In genomic region chr20:36408219-36408618, GRCh38 we compare ENCODE assay signal across 13 cellular contexts.
A peak's percentile ranks its signal among the peaks of the same experiment; 100 is the strongest.
DNase-seq lines count a peak whose midpoint lies in the region; ATAC-seq, FAIRE-seq and TF ChIP-seq lines count a peak whose summit lies in the region.
"Had no signal": no experiment of that assay in that cellular context is flagged by ENCODE, and none has a peak within 500 bp of the region (broad histone marks: within the 10 kb centered on the region; RNA-seq: fewer than 3 reads in every experiment).

No MANE protein-coding gene starts in this region.

- no peak overlapping the region for H3K4me3 Mint-ChIP-seq in activated CD4-positive, alpha-beta memory T cell treated with anti-CD3 and anti-CD28 coated beads, Interleukin-2, amount 10 ng/mL, durations not matched to agents 7 days and 5 days
- H3K4me3 Mint-ChIP-seq: activated naive CD8-positive, alpha-beta T cell had no signal

- H3K9me3 ChIP-seq in HepG2 (ENCODE audit: low read length) = no peaks in the 10 kb centered on the region
- H3K9me3 ChIP-seq: suprapubic skin had no signal

- H3K9me3 Mint-ChIP-seq in activated CD4-positive, alpha-beta memory T cell treated with anti-CD3 and anti-CD28 coated beads, Interleukin-2, amount 10 ng/mL, durations not matched to agents 7 days and 5 days = no peaks in the 10 kb centered on the region

- POLR2A ChIA-PET in HepG2 (lab: Yijun Ruan, JAX) = no interaction called here
- POLR2A ChIA-PET in activated CD4-positive, alpha-beta memory T cell treated with anti-CD3 and anti-CD28 coated beads, Interleukin-2, amount 10 ng/mL, durations not matched to agents 7 days and 5 days (lab: Charles Lee) = no interaction called here

- no peaks in the 10 kb centered on the region; the same call in 1 of the 2 replicates for H4K20me1 ChIP-seq in HepG2 (ENCODE audit: insufficient read depth, low read length)

- H3K36me3 ChIP-seq in brain microvascular endothelial cell (replicated peaks) (no peaks in the 10 kb centered on the region), HepG2 (replicated peaks in 1 of 2; ENCODE audit: control insufficient read depth in 1 of 2, insufficient read depth in 2 of 2, low read length in 2 of 2) (no peaks in the 10 kb centered on the region)
- H3K36me3 ChIP-seq: suprapubic skin had no signal

- CTCF ChIA-PET in HepG2 (lab: Yijun Ruan, JAX; ENCODE audit: low intra/inter-chr PET ratio, low total read pairs) = no interaction called here
- CTCF ChIA-PET in activated CD4-positive, alpha-beta memory T cell treated with anti-CD3 and anti-CD28 coated beads, Interleukin-2, amount 10 ng/mL, durations not matched to agents 7 days and 5 days (lab: Charles Lee) = no interaction called here

- 35% methylated on average over 10 of the region's 10 CpGs for WGBS in HepG2 (ENCODE audit: low lambda C conversion rate)

- no peaks in the 10 kb centered on the region for H3K4me1 ChIP-seq in HepG2 (ENCODE audit: insufficient read depth, low read length)

- TF ChIP-seq CTCF in brain microvascular endothelial cell (IDR thresholded peaks at IDR 0.05; ENCODE audit: low read depth, low read length, missing control alignments) = no peak
- TF ChIP-seq CTCF in HepG2 (CRISPR knock-in tag; IDR thresholded peaks at IDR 0.05) = no peak

- no peak for FAIRE-seq in HepG2 (lab: Jason Lieb, UNC)
- FAIRE-seq: islet of Langerhans had no signal

- no peak for TF ChIP-seq EP300 in HepG2 (IDR thresholded peaks at IDR 0.05; ENCODE audit: low read depth in 2 of 2, low read length in 2 of 2)
- no peak for TF ChIP-seq EP300 in HepG2 (CRISPR knock-in tag; IDR thresholded peaks at IDR 0.05; ENCODE audit: borderline replicate concordance)

- no peak for TF ChIP-seq RAD21 in HepG2 (CRISPR knock-in tag; IDR thresholded peaks at IDR 0.05)

- H3K4me2 ChIP-seq in HepG2 (ENCODE audit: low read depth, low read length) = no peak overlapping the region

- H3K36me3 Mint-ChIP-seq in activated CD4-positive, alpha-beta memory T cell treated with anti-CD3 and anti-CD28 coated beads, Interleukin-2, amount 10 ng/mL, durations not matched to agents 7 days and 5 days (ENCODE audit: low read depth) = no peaks in the 10 kb centered on the region
- H3K36me3 Mint-ChIP-seq: activated naive CD8-positive, alpha-beta T cell had no signal

- BruUV-seq in HepG2 (replicated peaks; lab: Mats Ljungman, UMichigan) = no TSS peak

- no peak overlapping the region for H2AFZ ChIP-seq in HepG2 (ENCODE audit: low read length)

- in situ Hi-C loops in brain microvascular endothelial cell (cut with HindIII; ENCODE audit: low pct_ligation_motif_present, low sequenced_read_pairs) (no loop called here), HepG2 (cut with HindIII; ENCODE audit: extremely low pct_ligation_motif_present, low pct_unique_long_range_greater_than_20kb) (no loop called here)

- H3K27me3 ChIP-seq in brain microvascular endothelial cell (replicated peaks) = no peaks in the 10 kb centered on the region
- peaks cover 2 to 39% of the 10 kb centered on the region in 2 experiments; a peak in 3 of 5 replicates for H3K27me3 ChIP-seq in HepG2 (ENCODE audit: control insufficient read depth in 1 of 2, insufficient read depth in 2 of 2, low read length in 2 of 2)
- H3K27me3 ChIP-seq: suprapubic skin had no signal

- H3K4me3 ChIP-seq in brain microvascular endothelial cell (ENCODE audit: low read depth, low read length) (no peak overlapping the region), HepG2 (replicated peaks in 1 of 3; ENCODE audit: insufficient read depth in 1 of 3, low read depth in 2 of 3, low read length in 3 of 3) (no peak overlapping the region)
- H3K4me3 ChIP-seq: suprapubic skin had no signal

- no peaks in the 10 kb centered on the region for H3K27me3 Mint-ChIP-seq in activated CD4-positive, alpha-beta memory T cell treated with anti-CD3 and anti-CD28 coated beads, Interleukin-2, amount 10 ng/mL, durations not matched to agents 7 days and 5 days

- ATAC-seq in HepG2 = no peak
- ATAC-seq: Panc1 had no signal

- peak; percentile 82 for DNase-seq in Daoy (ENCODE audit: low read depth)
- DNase-seq in LoVo (ENCODE audit: low spot score) = peak; percentile 36
- DNase-seq in brain microvascular endothelial cell = peak; percentile 29
- peak; percentile 26 for DNase-seq in HepG2 (ENCODE audit: low spot score)
- DNase-seq in activated CD4-positive, alpha-beta memory T cell treated with anti-CD3 and anti-CD28 coated beads, Interleukin-2, amount 10 ng/mL, durations not matched to agents 7 days and 5 days = no peak
- DNase-seq in activated naive CD4-positive, alpha-beta T cell treated with Interleukin-2 at 50 U/mL for 16 hours = no peak
- DNase-seq in activated CD4-positive, CD25-positive, alpha-beta regulatory T cell (lab: John Stamatoyannopoulos, UW) = no peak
- DNase-seq: activated CD4-positive, alpha-beta T cell treated with anti-CD3 and anti-CD28 coated beads for 4 hours; stimulated activated CD4-positive, alpha-beta T cell treated with anti-CD3 and anti-CD28 coated beads, Interleukin-1b, Interleukin-23, amount 100 ng/mL, for 48 hours had no signal

- no peak overlapping the region for H3K27ac ChIP-seq in brain microvascular endothelial cell
- H3K27ac ChIP-seq in HepG2 (ENCODE audit: extremely low read length, insufficient read depth, low read length) = no peak overlapping the region
- H3K27ac ChIP-seq: suprapubic skin had no signal

- H3K4me1 Mint-ChIP-seq in activated CD4-positive, alpha-beta memory T cell treated with anti-CD3 and anti-CD28 coated beads, Interleukin-2, amount 10 ng/mL, durations not matched to agents 7 days and 5 days = no peaks in the 10 kb centered on the region

- TF ChIP-seq POLR2A in HepG2 (IDR thresholded peaks at IDR 0.05; ENCODE audit: insufficient read depth in 1 of 2, low read depth in 2 of 2, low read length in 2 of 2) = no peak

- H3K79me2 ChIP-seq in HepG2 (ENCODE audit: insufficient read depth, low read length) = no peaks in the 10 kb centered on the region

- no peak overlapping the region for H3K27ac Mint-ChIP-seq in activated CD4-positive, alpha-beta memory T cell treated with anti-CD3 and anti-CD28 coated beads, Interleukin-2, amount 10 ng/mL, durations not matched to agents 7 days and 5 days
- H3K27ac Mint-ChIP-seq: activated naive CD8-positive, alpha-beta T cell had no signal

- intact Hi-C loops in HepG2 (cut with micrococcal nuclease; ENCODE audit: unreplicated experiment) = no loop called here

- H3K9ac ChIP-seq in HepG2 (ENCODE audit: insufficient read depth, low read depth, low read length) = no peak overlapping the region

TF ChIP-seq in HepG2, 621 proteins besides CTCF, POLR2A, EP300 and RAD21:
- TF ChIP-seq NRL (CRISPR knock-in tag; IDR thresholded peaks at IDR 0.05; ENCODE audit: borderline replicate concordance) (0 out of 2 replicates have a peak, but pooled peaks have one; percentile 17), ZNF891 (CRISPR knock-in tag; IDR thresholded peaks at IDR 0.05) (0 out of 2 replicates have a peak, but pooled peaks have one; percentile 32), ZNF784 (CRISPR knock-in tag; IDR thresholded peaks at IDR 0.05; ENCODE audit: borderline replicate concordance) (no peak)

Comparison
In these comparisons a context has a peak if more than half of its experiments do, and no peak if none do; other contexts are left out.
1. DNase-seq: peak in Daoy (single experiment), LoVo (single experiment), brain microvascular endothelial cell (single experiment) and HepG2 (single experiment); none in activated CD4-positive, alpha-beta memory T cell treated with anti-CD3 and anti-CD28 coated beads, Interleukin-2, amount 10 ng/mL, durations not matched to agents 7 days and 5 days (single experiment), activated naive CD4-positive, alpha-beta T cell treated with Interleukin-2 at 50 U/mL for 16 hours (single experiment) and activated CD4-positive, CD25-positive, alpha-beta regulatory T cell (0 of 4).